ENCODE assay signal across 8 cellular contexts in genomic region chr19:18612051-18612771, GRCh38. TPM values are rescaled to one million over a fixed set of nuclear protein-coding genes. Genes with fewer than 3 reads are reported as not detected.
DNase-seq lines count a peak whose midpoint lies in the region; ATAC-seq lines count a peak whose summit lies in the region.

No MANE protein-coding gene starts in this region.

- intact Hi-C loops in right cardiac atrium (cut with DNase I) = no loop called here

- no peaks in the 10 kb centered on the region for H3K27me3 ChIP-seq in right cardiac atrium (ENCODE audit: control insufficient read depth, insufficient read depth)

- no peak for DNase-seq in T-helper 1 cell
- DNase-seq in T-cell = no peak
- no peak for DNase-seq in right cardiac atrium
- DNase-seq in AG20443 (ENCODE audit: low spot score) = no peak
- no peak for DNase-seq in NCI-H345 treated with DMSO at 0.1 percent for 48 hours (lab: John Stamatoyannopoulos, UW; ENCODE audit: unreplicated experiment)

- peaks cover 82% of the 10 kb centered on the region for H3K27me3 Mint-ChIP-seq in T-helper 1 cell treated with Interleukin-12 subunit alpha and Interleukin-12 subunit beta and Interleukin-4 antibody, amounts not matched to agents 30 μg/mL and 1 μg/mL, for 36 hours (ENCODE audit: low read depth)
- H3K27me3 Mint-ChIP-seq in T-cell = peaks cover 53 to 87% of the 10 kb centered on the region in 2 donors
- H3K27me3 Mint-ChIP-seq in stimulated activated memory B cell treated with anti-CD40 and anti-IgM and Interleukin-4, amounts not matched to agents 10 μg/mL and 1 μg/mL and 100 μg/mL, for 72 hours = peaks cover 100% of the 10 kb centered on the region

- no peak overlapping the region for H3K27ac Mint-ChIP-seq in T-helper 1 cell treated with Interleukin-12 subunit alpha and Interleukin-12 subunit beta and Interleukin-4 antibody, amounts not matched to agents 30 μg/mL and 1 μg/mL, for 36 hours
- no peak overlapping the region for H3K27ac Mint-ChIP-seq in T-cell
- no peak overlapping the region for H3K27ac Mint-ChIP-seq in stimulated activated memory B cell treated with anti-CD40 and anti-IgM and Interleukin-4, amounts not matched to agents 10 μg/mL and 1 μg/mL and 100 μg/mL, for 72 hours

- no peak overlapping the region for H3K27ac ChIP-seq in right cardiac atrium (ENCODE audit: low read length)

- H3K9me3 Mint-ChIP-seq in T-helper 1 cell treated with Interleukin-12 subunit alpha and Interleukin-12 subunit beta and Interleukin-4 antibody, amounts not matched to agents 30 μg/mL and 1 μg/mL, for 36 hours = no peaks in the 10 kb centered on the region
- no peaks in the 10 kb centered on the region for H3K9me3 Mint-ChIP-seq in T-cell
- no peaks in the 10 kb centered on the region for H3K9me3 Mint-ChIP-seq in stimulated activated memory B cell treated with anti-CD40 and anti-IgM and Interleukin-4, amounts not matched to agents 10 μg/mL and 1 μg/mL and 100 μg/mL, for 72 hours

- H3K4me3 Mint-ChIP-seq in T-helper 1 cell treated with Interleukin-12 subunit alpha and Interleukin-12 subunit beta and Interleukin-4 antibody, amounts not matched to agents 30 μg/mL and 1 μg/mL, for 36 hours = peak overlapping the region; percentile 73
- H3K4me3 Mint-ChIP-seq in T-cell = peak overlapping the region; percentile 67 to 78 (median 71)
- H3K4me3 Mint-ChIP-seq in stimulated activated memory B cell treated with anti-CD40 and anti-IgM and Interleukin-4, amounts not matched to agents 10 μg/mL and 1 μg/mL and 100 μg/mL, for 72 hours = peak overlapping the region; percentile 57

- H3K4me1 ChIP-seq in right cardiac atrium (ENCODE audit: control insufficient read depth, insufficient read depth, low read length) = no peaks in the 10 kb centered on the region

- H3K9me3 ChIP-seq in right cardiac atrium (ENCODE audit: control insufficient read depth, low read length) = no peaks in the 10 kb centered on the region

- CTCF ChIA-PET in T-cell (lab: Charles Lee) = interaction anchor here in 1 of 2 donors (0.5 kb wide), 1 partner anchor 61 kb away, joined by 4 read pairs; no protein-coding TSS in a partner anchor

- POLR2A ChIA-PET in T-cell (lab: Charles Lee) = no interaction called here

- no peaks in the 10 kb centered on the region for H3K36me3 Mint-ChIP-seq in T-helper 1 cell treated with Interleukin-12 subunit alpha and Interleukin-12 subunit beta and Interleukin-4 antibody, amounts not matched to agents 30 μg/mL and 1 μg/mL, for 36 hours (ENCODE audit: low read depth)
- H3K36me3 Mint-ChIP-seq in T-cell = no peaks in the 10 kb centered on the region
- H3K36me3 Mint-ChIP-seq in stimulated activated memory B cell treated with anti-CD40 and anti-IgM and Interleukin-4, amounts not matched to agents 10 μg/mL and 1 μg/mL and 100 μg/mL, for 72 hours = no peaks in the 10 kb centered on the region

- peaks cover 13% of the 10 kb centered on the region for H3K4me1 Mint-ChIP-seq in T-helper 1 cell treated with Interleukin-12 subunit alpha and Interleukin-12 subunit beta and Interleukin-4 antibody, amounts not matched to agents 30 μg/mL and 1 μg/mL, for 36 hours (ENCODE audit: low read depth)
- H3K4me1 Mint-ChIP-seq in T-cell = peaks cover 16 to 35% (median 20%) of the 10 kb centered on the region in 3 donors
- H3K4me1 Mint-ChIP-seq in stimulated activated memory B cell treated with anti-CD40 and anti-IgM and Interleukin-4, amounts not matched to agents 10 μg/mL and 1 μg/mL and 100 μg/mL, for 72 hours = peaks cover 38% of the 10 kb centered on the region

- ATAC-seq in T-cell (replicated peaks in 1 of 4) = peak in 1 of 4 experiments; percentile 4
- ATAC-seq in right cardiac atrium = no peak
- no peak for ATAC-seq in stimulated activated memory B cell treated with anti-CD40 and anti-IgM and Interleukin-4, amounts not matched to agents 10 μg/mL and 1 μg/mL and 100 μg/mL, for 72 hours
- ATAC-seq in HG03039 (IDR thresholded peaks at IDR 0.05; ENCODE audit: unreplicated experiment) = no peak

- 1% methylated on average over 30 of the region's 30 CpGs for WGBS in right cardiac atrium

- peak overlapping the region; percentile 28 for H3K4me3 ChIP-seq in right cardiac atrium (ENCODE audit: low read length)

RNA-seq across cellular contexts. Expression of gene TMEM59L, which starts 0.5 kb away (rescaled TPM):
- total RNA-seq in T-cell (under 1 TPM in 2 of 5 donors, not detected in 3; 0.38 to 0.40 TPM), right cardiac atrium (1 to 10 TPM; 2.2 to 5.9 (median 4.0) TPM)
- 4.8 TPM for polyA plus RNA-seq in right cardiac atrium

RNA-seq across cellular contexts. Expression of gene CRLF1, which starts 5.6 kb away (rescaled TPM):
- under 1 TPM in 2 of 5 donors, not detected in 3; 0.56 to 0.73 TPM for total RNA-seq in T-cell
- 10 to 100 TPM in 3 of 4 donors, 1 to 10 TPM in 1; 7.2 to 64.0 (median 38.8) TPM for total RNA-seq in right cardiac atrium
- 79.6 TPM for polyA plus RNA-seq in right cardiac atrium

RNA-seq across cellular contexts. Expression of gene REX1BD, which starts 23.6 kb away (rescaled TPM):
- total RNA-seq in T-cell = 100 to 1,000 TPM in 4 of 5 donors, 10 to 100 TPM in 1; 91.8 to 166 (median 150) TPM
- total RNA-seq in right cardiac atrium = 10 to 100 TPM; 71.0 to 90.7 (median 77.1) TPM
- 99.9 TPM for polyA plus RNA-seq in right cardiac atrium

RNA-seq across cellular contexts. Expression of gene KLHL26, which starts 24.6 kb away (rescaled TPM):
- total RNA-seq in T-cell = 10 to 100 TPM in 4 of 5 donors, 1 to 10 TPM in 1; 8.8 to 16.4 (median 14.1) TPM
- total RNA-seq in right cardiac atrium = 10 to 100 TPM in 1 of 4 donors, 1 to 10 TPM in 3; 8.9 to 14.4 (median 9.3) TPM
- polyA plus RNA-seq in right cardiac atrium = 5.1 TPM

RNA-seq across cellular contexts. Expression of gene UBA52, which starts 40.6 kb away (rescaled TPM):
- 1,000 to 10,000 TPM; 1,917 to 2,053 (median 1,972) TPM for total RNA-seq in T-cell
- total RNA-seq in right cardiac atrium = 100 to 1,000 TPM; 712 to 793 (median 725) TPM
- polyA plus RNA-seq in right cardiac atrium = 622 TPM

Comparison
In these comparisons a context has a peak if more than half of its experiments do, and no peak if none do; other contexts are left out.
1. RNA of gene CRLF1, which starts 5.6 kb away (total RNA-seq): 7.2 to 64.0 TPM in right cardiac atrium; 0.56 to 0.73 TPM in T-cell; every median in the first group is over 4 times any median in the second.
2. Peak in every context shown above with its lines, with median percentiles within 50 percentile points of each other: H3K4me3 Mint-ChIP-seq.